Comparison of ENCODE assay signal across 17 cellular contexts in genomic region chr20:23667666-23668065, GRCh38. TPM values are rescaled to one million over a fixed set of nuclear protein-coding genes. Genes with fewer than 3 reads are reported as not detected.
DNase-seq lines count a peak whose midpoint lies in the region; ATAC-seq, FAIRE-seq and TF ChIP-seq lines count a peak whose summit lies in the region.
"Had no signal": no experiment of that assay in that cellular context is flagged by ENCODE, and none has a peak within 500 bp of the region (broad histone marks: within the 10 kb centered on the region; RNA-seq: fewer than 3 reads in every experiment).

No MANE protein-coding gene starts in this region.

- 93% methylated on average over 7 of the region's 7 CpGs for WGBS in HepG2 (ENCODE audit: low lambda C conversion rate)

- no peak for TF ChIP-seq CTCF in activated CD8-positive, alpha-beta T cell treated with anti-CD3 and anti-CD28 coated beads for 36 hours (IDR thresholded peaks at IDR 0.05)
- TF ChIP-seq CTCF in GM13977 (IDR thresholded peaks at IDR 0.05; ENCODE audit: extremely low read depth, insufficient read depth, missing control alignments) (peak; percentile 1), HepG2 (CRISPR knock-in tag; IDR thresholded peaks at IDR 0.05) (no peak), GM10266 (IDR thresholded peaks at IDR 0.05; ENCODE audit: control insufficient read depth, insufficient read depth, low read depth, missing control alignments) (no peak)

- no peaks in the 10 kb centered on the region for H3K27me3 Mint-ChIP-seq in activated CD8-positive, alpha-beta T cell treated with anti-CD3 and anti-CD28 coated beads, Interleukin-2, amount 10 ng/mL, durations not matched to agents 7 days and 5 days (ENCODE audit: low read depth)
- no peaks in the 10 kb centered on the region for H3K27me3 Mint-ChIP-seq in activated CD8-positive, alpha-beta T cell treated with anti-CD3 and anti-CD28 coated beads for 36 hours

- no peak overlapping the region for H3K27ac ChIP-seq in HepG2 (ENCODE audit: extremely low read length, insufficient read depth, low read length)
- H3K27ac ChIP-seq: 22Rv1, A549 had no signal

- no peak overlapping the region for H2AFZ ChIP-seq in HepG2 (ENCODE audit: low read length)

- ATAC-seq in activated CD8-positive, alpha-beta T cell treated with anti-CD3 and anti-CD28 coated beads, Interleukin-2, amount 10 ng/mL, durations not matched to agents 7 days and 5 days = no peak
- no peak for ATAC-seq in activated CD8-positive, alpha-beta T cell treated with anti-CD3 and anti-CD28 coated beads for 36 hours
- ATAC-seq in HepG2 (no peak), GM21515 (IDR thresholded peaks at IDR 0.05; ENCODE audit: unreplicated experiment) (no peak), GM21786 (IDR thresholded peaks at IDR 0.05; ENCODE audit: unreplicated experiment) (no peak)
- ATAC-seq: CD8-positive, alpha-beta T cell had no signal

- TF ChIP-seq POLR2A in HepG2 (IDR thresholded peaks at IDR 0.05; ENCODE audit: insufficient read depth in 1 of 2, low read depth in 2 of 2, low read length in 2 of 2) = no peak

- H3K4me2 ChIP-seq in HepG2 (ENCODE audit: low read depth, low read length) = no peak overlapping the region
- H3K4me2 ChIP-seq: A549 had no signal

- no peak for TF ChIP-seq RAD21 in HepG2 (CRISPR knock-in tag; IDR thresholded peaks at IDR 0.05)

- intact Hi-C loops in activated CD8-positive, alpha-beta T cell treated with anti-CD3 and anti-CD28 coated beads for 36 hours (cut with micrococcal nuclease) = no loop called here
- intact Hi-C loops in HepG2 (cut with micrococcal nuclease; ENCODE audit: unreplicated experiment) = loop anchor here (2.0 to 5.0 kb wide), 3 partner anchors 55 to 115 kb away; no protein-coding TSS in a partner anchor

- H3K9ac ChIP-seq in HepG2 (ENCODE audit: insufficient read depth, low read depth, low read length) = no peak overlapping the region

- no peaks in the 10 kb centered on the region for H3K36me3 Mint-ChIP-seq in activated CD8-positive, alpha-beta T cell treated with anti-CD3 and anti-CD28 coated beads, Interleukin-2, amount 10 ng/mL, durations not matched to agents 7 days and 5 days (ENCODE audit: low read depth)
- no peaks in the 10 kb centered on the region for H3K36me3 Mint-ChIP-seq in activated CD8-positive, alpha-beta T cell treated with anti-CD3 and anti-CD28 coated beads for 36 hours (ENCODE audit: low read depth)
- H3K36me3 Mint-ChIP-seq: CD8-positive, alpha-beta T cell had no signal

- no peaks in the 10 kb centered on the region for H4K20me1 ChIP-seq in HepG2 (ENCODE audit: insufficient read depth, low read length)

- H3K9me3 Mint-ChIP-seq in activated CD8-positive, alpha-beta T cell treated with anti-CD3 and anti-CD28 coated beads, Interleukin-2, amount 10 ng/mL, durations not matched to agents 7 days and 5 days (ENCODE audit: insufficient read depth) = no peaks in the 10 kb centered on the region
- no peaks in the 10 kb centered on the region for H3K9me3 Mint-ChIP-seq in activated CD8-positive, alpha-beta T cell treated with anti-CD3 and anti-CD28 coated beads for 36 hours
- H3K9me3 Mint-ChIP-seq: CD8-positive, alpha-beta T cell; H9 had no signal

- CTCF ChIA-PET in activated CD8-positive, alpha-beta T cell treated with anti-CD3 and anti-CD28 coated beads, Interleukin-2, amount 10 ng/mL, durations not matched to agents 7 days and 5 days (lab: Charles Lee) = interaction anchor here (1.2 kb wide), 1 partner anchor 11 kb away, joined by 3 read pairs; no protein-coding TSS in a partner anchor
- CTCF ChIA-PET in activated CD8-positive, alpha-beta T cell treated with anti-CD3 and anti-CD28 coated beads for 36 hours (lab: Charles Lee) = interaction anchor here (1.1 to 1.3 kb wide), 5 partner anchors 14 to 330 kb away, joined by 3 to 4 read pairs (median 4); no protein-coding TSS in a partner anchor
- CTCF ChIA-PET in HepG2 (lab: Yijun Ruan, JAX; ENCODE audit: low intra/inter-chr PET ratio, low total read pairs) = interaction anchor here (1.1 to 2.2 kb wide), 9 partner anchors 10 to 328 kb away, joined by 3 to 13 read pairs (median 8); partner anchors contain the start of gene CST9

- BruUV-seq in HepG2 (replicated peaks; lab: Mats Ljungman, UMichigan) = no TSS peak

- peak; percentile 4 for DNase-seq in activated CD8-positive, alpha-beta T cell treated with anti-CD3 and anti-CD28 coated beads, Interleukin-2, amount 10 ng/mL, durations not matched to agents 7 days and 5 days
- no peak for DNase-seq in activated CD8-positive, alpha-beta T cell treated with anti-CD3 and anti-CD28 coated beads for 36 hours
- DNase-seq in GM13977 (ENCODE audit: low spot score) = no peak
- no peak for DNase-seq in HepG2 (ENCODE audit: low spot score)
- no peak for DNase-seq in GM10266 (ENCODE audit: extremely low spot score)
- DNase-seq: KG1 had no signal

- in situ Hi-C loops in GM13977 (cut with MboI; ENCODE audit: low pct_unique_long_range_greater_than_20kb, low sequenced_read_pairs, unreplicated experiment) = no loop called here
- in situ Hi-C loops in HepG2 (cut with HindIII; ENCODE audit: extremely low pct_ligation_motif_present, low pct_unique_long_range_greater_than_20kb) = no loop called here

- no peaks in the 10 kb centered on the region for H3K27me3 ChIP-seq in HepG2 (ENCODE audit: control insufficient read depth in 1 of 2, insufficient read depth in 2 of 2, low read length in 2 of 2)

- no peak overlapping the region for H3K4me3 ChIP-seq in HepG2 (replicated peaks in 1 of 3; ENCODE audit: insufficient read depth in 1 of 3, low read depth in 2 of 3, low read length in 3 of 3)
- H3K4me3 ChIP-seq: A549 had no signal

- no peak overlapping the region for H3K27ac Mint-ChIP-seq in activated CD8-positive, alpha-beta T cell treated with anti-CD3 and anti-CD28 coated beads, Interleukin-2, amount 10 ng/mL, durations not matched to agents 7 days and 5 days
- no peak overlapping the region for H3K27ac Mint-ChIP-seq in activated CD8-positive, alpha-beta T cell treated with anti-CD3 and anti-CD28 coated beads for 36 hours
- H3K27ac Mint-ChIP-seq: CD8-positive, alpha-beta T cell; H9 had no signal

- H3K4me3 Mint-ChIP-seq in activated CD8-positive, alpha-beta T cell treated with anti-CD3 and anti-CD28 coated beads, Interleukin-2, amount 10 ng/mL, durations not matched to agents 7 days and 5 days = no peak overlapping the region
- no peak overlapping the region for H3K4me3 Mint-ChIP-seq in activated CD8-positive, alpha-beta T cell treated with anti-CD3 and anti-CD28 coated beads for 36 hours
- H3K4me3 Mint-ChIP-seq: CD8-positive, alpha-beta T cell; H9 had no signal

- POLR2A ChIA-PET in activated CD8-positive, alpha-beta T cell treated with anti-CD3 and anti-CD28 coated beads, Interleukin-2, amount 10 ng/mL, durations not matched to agents 7 days and 5 days (lab: Charles Lee) = no interaction called here
- POLR2A ChIA-PET in activated CD8-positive, alpha-beta T cell treated with anti-CD3 and anti-CD28 coated beads for 36 hours (lab: Charles Lee) = no interaction called here
- POLR2A ChIA-PET in HepG2 (lab: Yijun Ruan, JAX) = interaction anchor here (1.3 to 1.5 kb wide), 4 partner anchors 26 to 38 kb away, joined by 3 to 9 read pairs (median 4); no protein-coding TSS in a partner anchor

- peaks cover 30% of the 10 kb centered on the region for H3K4me1 ChIP-seq in HepG2 (ENCODE audit: insufficient read depth, low read length)
- H3K4me1 ChIP-seq: A549 had no signal

- no peaks in the 10 kb centered on the region; a peak in 1 of 5 replicates for H3K36me3 ChIP-seq in HepG2 (replicated peaks in 1 of 2; ENCODE audit: control insufficient read depth in 1 of 2, insufficient read depth in 2 of 2, low read length in 2 of 2)

- no peak for FAIRE-seq in HepG2 (lab: Jason Lieb, UNC)
- FAIRE-seq: A549, GM12891, GM18507 had no signal

- H3K4me1 Mint-ChIP-seq in activated CD8-positive, alpha-beta T cell treated with anti-CD3 and anti-CD28 coated beads, Interleukin-2, amount 10 ng/mL, durations not matched to agents 7 days and 5 days (ENCODE audit: low read depth) = no peaks in the 10 kb centered on the region
- H3K4me1 Mint-ChIP-seq in activated CD8-positive, alpha-beta T cell treated with anti-CD3 and anti-CD28 coated beads for 36 hours (ENCODE audit: low read depth) = no peaks in the 10 kb centered on the region
- H3K4me1 Mint-ChIP-seq: H9 had no signal

- TF ChIP-seq EP300 in HepG2 (IDR thresholded peaks at IDR 0.05; ENCODE audit: low read depth in 2 of 2, low read length in 2 of 2) (no peak), HepG2 (CRISPR knock-in tag; IDR thresholded peaks at IDR 0.05; ENCODE audit: borderline replicate concordance) (no peak)

- no peaks in the 10 kb centered on the region for H3K79me2 ChIP-seq in HepG2 (ENCODE audit: insufficient read depth, low read length)

- H3K9me3 ChIP-seq in HepG2 (ENCODE audit: low read length) = no peaks in the 10 kb centered on the region
- H3K9me3 ChIP-seq: A549 had no signal

RNA-seq across cellular contexts. Expression of gene CST4, which starts 21.2 kb away (rescaled TPM):
- not detected for total RNA-seq in activated CD8-positive, alpha-beta T cell treated with anti-CD3 and anti-CD28 coated beads, Interleukin-2, amount 10 ng/mL, durations not matched to agents 7 days and 5 days
- not detected for total RNA-seq in activated CD8-positive, alpha-beta T cell treated with anti-CD3 and anti-CD28 coated beads for 36 hours
- not detected in 2 replicates for total RNA-seq in HepG2 (2016; rRNA removed; fragmentation: Illumina TruSeq; extraction: Trizol)
- total RNA-seq in HepG2 (2016; cell fraction: cytosol; rRNA removed; fragmentation: Illumina TruSeq; extraction: Trizol; ENCODE audit: low read depth) = not detected in 2 replicates
- not detected in 2 replicates for total RNA-seq in HepG2 (2016; cell fraction: insoluble cytoplasmic fraction; rRNA removed; fragmentation: Illumina TruSeq; extraction: Trizol)
- total RNA-seq in HepG2 (2016; cell fraction: membrane; rRNA removed; fragmentation: Illumina TruSeq; extraction: Trizol) = not detected in 2 replicates
- total RNA-seq in HepG2 (2016; cell fraction: nucleus; rRNA removed; fragmentation: Illumina TruSeq; extraction: Trizol) = not detected in 2 replicates
- polyA plus RNA-seq in HepG2 (2011; rRNA removed) = 0.16 TPM in 1 of 2 replicates, not detected in the other
- polyA plus RNA-seq in HepG2 (2011; cell fraction: cytosol; rRNA removed) = not detected in 2 replicates
- not detected in 2 replicates for polyA plus RNA-seq in HepG2 (2011; cell fraction: nucleus; rRNA removed)
- polyA plus RNA-seq in HepG2 (2012) = not detected in 2 replicates
- not detected in 2 replicates for polyA plus RNA-seq in HepG2 (2016; cell fraction: cytosol; fragmentation: Illumina TruSeq; extraction: Trizol; ENCODE audit: low read depth)
- polyA plus RNA-seq in HepG2 (2016; cell fraction: insoluble cytoplasmic fraction; fragmentation: Illumina TruSeq; extraction: Trizol; ENCODE audit: low read depth) = not detected in 2 replicates
- not detected in 2 replicates for polyA plus RNA-seq in HepG2 (2016; cell fraction: membrane; fragmentation: Illumina TruSeq; extraction: Trizol; ENCODE audit: low read depth)
- polyA plus RNA-seq in HepG2 (2016; cell fraction: nucleus; fragmentation: Illumina TruSeq; extraction: Trizol; ENCODE audit: insufficient read depth, low read depth) = not detected in 2 replicates
- polyA minus RNA-seq in HepG2 (2011; rRNA and poly(A)+ RNA removed; ENCODE audit: low replicate concordance) = not detected in 2 replicates
- polyA minus RNA-seq in HepG2 (2011; cell fraction: cytosol; rRNA and poly(A)+ RNA removed) = not detected in 2 replicates
- not detected in 2 replicates for polyA minus RNA-seq in HepG2 (2011; cell fraction: nucleus; rRNA and poly(A)+ RNA removed)
- total RNA-seq: Calu3; CD8-positive, alpha-beta T cell; G401; H9 had no signal
- polyA plus RNA-seq: A549, BJ had no signal

RNA-seq across cellular contexts. Expression of gene CST3, which starts 29.9 kb away (rescaled TPM):
- total RNA-seq in activated CD8-positive, alpha-beta T cell treated with anti-CD3 and anti-CD28 coated beads, Interleukin-2, amount 10 ng/mL, durations not matched to agents 7 days and 5 days = under 1 TPM; 0.47 to 0.50 TPM
- total RNA-seq in activated CD8-positive, alpha-beta T cell treated with anti-CD3 and anti-CD28 coated beads for 36 hours = 1 to 10 TPM in 1 of 2 experiments, under 1 TPM in 1; 0.72 to 1.2 TPM
- 300 and 690 TPM in 2 replicates for total RNA-seq in HepG2 (2016; rRNA removed; fragmentation: Illumina TruSeq; extraction: Trizol)
- 306 and 400 TPM in 2 replicates for total RNA-seq in HepG2 (2016; cell fraction: cytosol; rRNA removed; fragmentation: Illumina TruSeq; extraction: Trizol; ENCODE audit: low read depth)
- 277 and 657 TPM in 2 replicates for total RNA-seq in HepG2 (2016; cell fraction: insoluble cytoplasmic fraction; rRNA removed; fragmentation: Illumina TruSeq; extraction: Trizol)
- total RNA-seq in HepG2 (2016; cell fraction: membrane; rRNA removed; fragmentation: Illumina TruSeq; extraction: Trizol) = 267 and 341 TPM in 2 replicates
- 478 and 575 TPM in 2 replicates for total RNA-seq in HepG2 (2016; cell fraction: nucleus; rRNA removed; fragmentation: Illumina TruSeq; extraction: Trizol)
- polyA plus RNA-seq in HepG2 (2011; rRNA removed) = 1,005 and 1,077 TPM in 2 replicates
- polyA plus RNA-seq in HepG2 (2011; cell fraction: cytosol; rRNA removed) = 827 and 1,616 TPM in 2 replicates
- polyA plus RNA-seq in HepG2 (2011; cell fraction: nucleus; rRNA removed) = 530 and 563 TPM in 2 replicates
- polyA plus RNA-seq in HepG2 (2012) = 560 and 584 TPM in 2 replicates
- 569 and 650 TPM in 2 replicates for polyA plus RNA-seq in HepG2 (2016; cell fraction: cytosol; fragmentation: Illumina TruSeq; extraction: Trizol; ENCODE audit: low read depth)
- 435 and 510 TPM in 2 replicates for polyA plus RNA-seq in HepG2 (2016; cell fraction: insoluble cytoplasmic fraction; fragmentation: Illumina TruSeq; extraction: Trizol; ENCODE audit: low read depth)
- polyA plus RNA-seq in HepG2 (2016; cell fraction: membrane; fragmentation: Illumina TruSeq; extraction: Trizol; ENCODE audit: low read depth) = 388 and 429 TPM in 2 replicates
- polyA plus RNA-seq in HepG2 (2016; cell fraction: nucleus; fragmentation: Illumina TruSeq; extraction: Trizol; ENCODE audit: insufficient read depth, low read depth) = 1,429 and 1,592 TPM in 2 replicates
- 60.4 and 1,528 TPM in 2 replicates for polyA minus RNA-seq in HepG2 (2011; rRNA and poly(A)+ RNA removed; ENCODE audit: low replicate concordance)
- polyA minus RNA-seq in HepG2 (2011; cell fraction: cytosol; rRNA and poly(A)+ RNA removed) = 688 and 730 TPM in 2 replicates
- polyA minus RNA-seq in HepG2 (2011; cell fraction: nucleus; rRNA and poly(A)+ RNA removed) = 130 and 153 TPM in 2 replicates

Comparison
In these comparisons a context has a peak if more than half of its experiments do, and no peak if none do; other contexts are left out.
1. RNA of gene CST3, which starts 29.9 kb away (total RNA-seq): 267 to 690 TPM in HepG2; 0.72 to 1.2 TPM in activated CD8-positive, alpha-beta T cell treated with anti-CD3 and anti-CD28 coated beads for 36 hours and 0.47 to 0.50 TPM in activated CD8-positive, alpha-beta T cell treated with anti-CD3 and anti-CD28 coated beads, Interleukin-2, amount 10 ng/mL, durations not matched to agents 7 days and 5 days; every median in the first group is over 100 times any median in the second.